1 cellular context compared by ENCODE assay signal in the genomic region with DNA sequence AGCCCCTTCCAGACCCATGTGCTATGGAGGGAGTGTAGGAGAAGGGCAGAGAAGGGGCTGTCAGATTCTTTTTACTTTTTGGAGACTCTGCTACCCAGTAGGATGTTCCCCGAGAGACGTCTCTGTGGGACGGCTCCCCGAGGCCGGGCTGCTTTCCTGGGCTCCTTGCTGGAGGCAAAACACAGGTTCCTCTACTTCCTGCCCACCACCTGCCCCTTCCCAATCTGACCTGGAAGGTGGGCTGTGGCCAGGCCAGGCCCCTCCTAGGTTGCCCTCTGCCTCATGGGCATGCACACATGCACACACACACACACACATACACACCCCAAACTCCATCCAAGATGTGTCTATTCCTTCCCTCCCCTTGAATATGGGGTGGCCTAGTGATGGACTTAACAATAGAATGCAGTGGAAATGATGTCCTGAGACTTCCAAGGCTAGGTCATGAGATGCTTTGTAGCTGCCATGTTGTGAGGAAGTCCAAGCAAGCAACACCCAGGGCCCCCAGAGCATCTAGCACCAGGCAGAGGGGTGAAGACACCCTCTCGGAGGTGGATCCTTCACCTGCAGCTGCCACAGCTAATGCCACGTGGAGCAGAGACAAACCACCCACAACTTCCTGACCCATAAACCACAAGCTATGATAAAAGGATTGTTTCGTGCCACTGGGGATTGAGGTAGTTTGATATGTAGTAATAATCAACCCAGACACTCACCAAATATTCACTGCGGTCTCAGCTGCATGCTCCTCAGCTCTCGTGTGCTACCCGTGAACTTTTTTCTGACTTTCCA.
TF ChIP-seq lines count a peak whose summit lies in the region.

No MANE protein-coding gene starts in this region.

TF ChIP-seq in WTC11, 78 proteins besides CTCF, POLR2A, EP300 and RAD21 (continued from another document):
- TF ChIP-seq, protein P1, sequence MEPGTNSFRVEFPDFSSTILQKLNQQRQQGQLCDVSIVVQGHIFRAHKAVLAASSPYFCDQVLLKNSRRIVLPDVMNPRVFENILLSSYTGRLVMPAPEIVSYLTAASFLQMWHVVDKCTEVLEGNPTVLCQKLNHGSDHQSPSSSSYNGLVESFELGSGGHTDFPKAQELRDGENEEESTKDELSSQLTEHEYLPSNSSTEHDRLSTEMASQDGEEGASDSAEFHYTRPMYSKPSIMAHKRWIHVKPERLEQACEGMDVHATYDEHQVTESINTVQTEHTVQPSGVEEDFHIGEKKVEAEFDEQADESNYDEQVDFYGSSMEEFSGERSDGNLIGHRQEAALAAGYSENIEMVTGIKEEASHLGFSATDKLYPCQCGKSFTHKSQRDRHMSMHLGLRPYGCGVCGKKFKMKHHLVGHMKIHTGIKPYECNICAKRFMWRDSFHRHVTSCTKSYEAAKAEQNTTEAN (CRISPR knock-in tag; IDR thresholded peaks at IDR 0.05) = no peak
- no peak for TF ChIP-seq ZNF317 (CRISPR knock-in tag; IDR thresholded peaks at IDR 0.05; ENCODE audit: borderline replicate concordance, low read depth)
- TF ChIP-seq ZBTB21 (CRISPR knock-in tag; IDR thresholded peaks at IDR 0.05; ENCODE audit: borderline replicate concordance) = no peak
- no peak for TF ChIP-seq ATF1 (CRISPR knock-in tag; IDR thresholded peaks at IDR 0.05)
- no peak for TF ChIP-seq CREB1 (CRISPR knock-in tag; IDR thresholded peaks at IDR 0.05)
- TF ChIP-seq, protein P2, sequence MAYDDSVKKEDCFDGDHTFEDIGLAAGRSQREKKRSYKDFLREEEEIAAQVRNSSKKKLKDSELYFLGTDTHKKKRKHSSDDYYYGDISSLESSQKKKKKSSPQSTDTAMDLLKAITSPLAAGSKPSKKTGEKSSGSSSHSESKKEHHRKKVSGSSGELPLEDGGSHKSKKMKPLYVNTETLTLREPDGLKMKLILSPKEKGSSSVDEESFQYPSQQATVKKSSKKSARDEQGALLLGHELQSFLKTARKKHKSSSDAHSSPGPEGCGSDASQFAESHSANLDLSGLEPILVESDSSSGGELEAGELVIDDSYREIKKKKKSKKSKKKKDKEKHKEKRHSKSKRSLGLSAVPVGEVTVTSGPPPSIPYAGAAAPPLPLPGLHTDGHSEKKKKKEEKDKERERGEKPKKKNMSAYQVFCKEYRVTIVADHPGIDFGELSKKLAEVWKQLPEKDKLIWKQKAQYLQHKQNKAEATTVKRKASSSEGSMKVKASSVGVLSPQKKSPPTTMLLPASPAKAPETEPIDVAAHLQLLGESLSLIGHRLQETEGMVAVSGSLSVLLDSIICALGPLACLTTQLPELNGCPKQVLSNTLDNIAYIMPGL (CRISPR knock-in tag; IDR thresholded peaks at IDR 0.05) = no peak
- TF ChIP-seq TCF7 (CRISPR knock-in tag; IDR thresholded peaks at IDR 0.05; ENCODE audit: low read depth) = no peak
